7 cellular contexts compared by ENCODE assay signal in genomic region chr10:5888352-5888751, GRCh38. TPM values are rescaled to one million over a fixed set of nuclear protein-coding genes. Genes with fewer than 3 reads are reported as not detected.
DNase-seq lines count a peak whose midpoint lies in the region; ATAC-seq and TF ChIP-seq lines count a peak whose summit lies in the region.

No MANE protein-coding gene starts in this region.

- no peak overlapping the region for H3K9ac ChIP-seq in fibroblast of lung (ENCODE audit: insufficient read depth, low read length)

- peaks cover 6% of the 10 kb centered on the region for H3K4me1 ChIP-seq in fibroblast of lung (ENCODE audit: control insufficient read depth, extremely low read depth, insufficient read depth, low read length)

- TF ChIP-seq CTCF in RWPE1 (conservative IDR thresholded peaks at IDR 0.05; ENCODE audit: low read depth) (no peak), fibroblast of lung (conservative IDR thresholded peaks at IDR 0.05 in 1 of 2, IDR thresholded peaks at IDR 0.05 in 1 of 2; ENCODE audit: low read depth in 1 of 2, low read length in 2 of 2) (no peak)

- peak overlapping the region; percentile 92 for H2AFZ ChIP-seq in fibroblast of lung (ENCODE audit: low read length)

- CTCF ChIA-PET in RWPE1 (lab: Yijun Ruan, JAX) = interaction anchor here (0.6 kb wide), 1 partner anchor 281 kb away, joined by 3 read pairs; no protein-coding TSS in a partner anchor

- peak overlapping the region; percentile 75 to 83 (median 80) for H3K4me3 ChIP-seq in fibroblast of lung (replicated peaks in 1 of 4; ENCODE audit: control extremely low read depth in 1 of 4, insufficient read depth in 1 of 4, low read depth in 3 of 4, low read length in 4 of 4)

- ATAC-seq in GM19351 (IDR thresholded peaks at IDR 0.05; ENCODE audit: unreplicated experiment) (no peak), GM18868 (IDR thresholded peaks at IDR 0.05; ENCODE audit: unreplicated experiment) (no peak)

- H3K27ac ChIP-seq in RWPE1 = peak overlapping the region; percentile 81
- peak overlapping the region; percentile 61 for H3K27ac ChIP-seq in fibroblast of lung (ENCODE audit: insufficient read depth, low read length)

- peak overlapping the region; percentile 99 for H3K4me2 ChIP-seq in fibroblast of lung (ENCODE audit: extremely low read depth, insufficient read depth, low read length)

- no peaks in the 10 kb centered on the region for H4K20me1 ChIP-seq in fibroblast of lung (ENCODE audit: control insufficient read depth, extremely low read depth, insufficient read depth, low read length)

- H3K36me3 ChIP-seq in fibroblast of lung (ENCODE audit: control insufficient read depth, insufficient read depth, low read length) = no peaks in the 10 kb centered on the region

- POLR2A ChIA-PET in RWPE1 (lab: Yijun Ruan, JAX; ENCODE audit: low non-redundant PET) = no interaction called here

- H3K27me3 ChIP-seq in fibroblast of lung (ENCODE audit: control insufficient read depth, insufficient read depth, low read length) = no peaks in the 10 kb centered on the region

- H3K79me2 ChIP-seq in fibroblast of lung (ENCODE audit: control insufficient read depth, insufficient read depth, low read length) = peaks cover 37% of the 10 kb centered on the region

- no peaks in the 10 kb centered on the region for H3K9me3 ChIP-seq in fibroblast of lung (ENCODE audit: control insufficient read depth, insufficient read depth, low read depth, low read length)

- DNase-seq in HCEC 1CT (peak; percentile 13), RWPE1 (ENCODE audit: low spot score) (no peak), fibroblast of lung (ENCODE audit: low read depth in 2 of 2) (peak; percentile 42 to 48), pons (ENCODE audit: low spot score) (peak; percentile 17), foreskin melanocyte (no peak)

RNA-seq across cellular contexts. Expression of gene ANKRD16, which starts 1.3 kb away (rescaled TPM):
- total RNA-seq in fibroblast of lung = 7.2 and 9.9 TPM in 2 replicates
- polyA plus RNA-seq in fibroblast of lung = 4.0 and 4.9 TPM in 2 replicates
- 4.5 and 5.0 TPM in 2 replicates for polyA plus RNA-seq in fibroblast of lung (2012)
- 14.0 and 34.5 TPM in 2 replicates for polyA minus RNA-seq in fibroblast of lung (ENCODE audit: low replicate concordance)

RNA-seq across cellular contexts. Expression of gene FBH1, which starts 1.7 kb away (rescaled TPM):
- 95.0 and 97.8 TPM in 2 replicates for total RNA-seq in fibroblast of lung
- polyA plus RNA-seq in fibroblast of lung = 53.6 and 59.4 TPM in 2 replicates
- 42.4 and 43.4 TPM in 2 replicates for polyA plus RNA-seq in fibroblast of lung (2012)
- 174 and 189 TPM in 2 replicates for polyA minus RNA-seq in fibroblast of lung (ENCODE audit: low replicate concordance)

Comparison
In these comparisons a context has a peak if more than half of its experiments do, and no peak if none do; other contexts are left out.
1. DNase-seq: peak in HCEC 1CT (single experiment), fibroblast of lung (2 of 2) and pons (single experiment); none in RWPE1 (single experiment) and foreskin melanocyte (single experiment).